ENCODE assay signal across 12 cellular contexts in genomic region chr13:41064493-41064892, GRCh38. TPM values are rescaled to one million over a fixed set of nuclear protein-coding genes. Genes with fewer than 3 reads are reported as not detected.
DNase-seq lines count a peak whose midpoint lies in the region; ATAC-seq, FAIRE-seq and TF ChIP-seq lines count a peak whose summit lies in the region.
"Had no signal": no experiment of that assay in that cellular context is flagged by ENCODE, and none has a peak within 500 bp of the region (broad histone marks: within the 10 kb centered on the region; RNA-seq: fewer than 3 reads in every experiment).

No MANE protein-coding gene starts in this region.

- no TSS peak for BruUV-seq in Caco-2 (replicated peaks; lab: Mats Ljungman, UMichigan)

- H3K27me3 Mint-ChIP-seq in Caco-2 (ENCODE audit: insufficient read depth, unreplicated experiment) = no peaks in the 10 kb centered on the region
- H3K27me3 Mint-ChIP-seq: activated CD4-positive, alpha-beta T cell treated with anti-CD3 and anti-CD28 coated beads for 36 hours; activated naive CD8-positive, alpha-beta T cell treated with anti-CD3 and anti-CD28 coated beads, Interleukin-2, amount 10 ng/mL, durations not matched to agents 7 days and 5 days had no signal

- H3K4me3 ChIP-seq in Caco-2 (ENCODE audit: low read depth, low read length) (no peak overlapping the region), RWPE2 (ENCODE audit: severe bottlenecking) (no peak overlapping the region), esophagus squamous epithelium (no peak overlapping the region), psoas muscle (peak overlapping the region; percentile 88)

- H3K36me3 ChIP-seq in Caco-2 (ENCODE audit: control insufficient read depth, insufficient read depth, low read length) (peaks cover 5% of the 10 kb centered on the region; the same call in 1 of the 2 replicates), RWPE2 (ENCODE audit: low read depth) (peaks cover 68% of the 10 kb centered on the region), esophagus squamous epithelium (peaks cover 0 to 50% (median 19%) of the 10 kb centered on the region in 3 donors), psoas muscle (ENCODE audit: insufficient read depth in 1 of 2, low read depth in 1 of 2) (peaks cover 2 to 57% of the 10 kb centered on the region in 2 donors)

- FAIRE-seq in GM12891 (lab: Jason Lieb, UNC) = no peak

- ATAC-seq in RWPE2 (ENCODE audit: low read depth) = no peak
- ATAC-seq in psoas muscle = no peak
- no peak for ATAC-seq in HG03095 (IDR thresholded peaks at IDR 0.05; ENCODE audit: unreplicated experiment)
- ATAC-seq: activated CD4-positive, alpha-beta T cell treated with anti-CD3 and anti-CD28 coated beads for 36 hours had no signal

- 44 to 50% methylated on average over 2 of the region's 2 CpGs for WGBS in esophagus squamous epithelium, 2 donors
- 46 to 53% (median 49%) methylated on average over 2 of the region's 2 CpGs for WGBS in psoas muscle, 3 donors

- CTCF ChIA-PET in Caco-2 (lab: Charles Lee) = interaction anchor here (0.6 kb wide), 1 partner anchor 11 kb away, joined by 3 read pairs; no protein-coding TSS in a partner anchor

- TF ChIP-seq CTCF in Caco-2 (IDR thresholded peaks at IDR 0.05; ENCODE audit: insufficient read depth in 1 of 2, low read depth in 1 of 2, low read length in 1 of 2, severe bottlenecking in 1 of 2, unreplicated experiment in 1 of 2) (no peak), RWPE2 (IDR thresholded peaks at IDR 0.05; ENCODE audit: poor library complexity, severe bottlenecking) (no peak), esophagus squamous epithelium (IDR thresholded peaks at IDR 0.05) (no peak), psoas muscle (IDR thresholded peaks at IDR 0.05) (no peak)

- TF ChIP-seq POLR2A in esophagus squamous epithelium (IDR thresholded peaks at IDR 0.05) (no peak), GM12891 (IDR thresholded peaks at IDR 0.05; ENCODE audit: low read depth, low read length) (no peak)

- H3K9me3 Mint-ChIP-seq in Caco-2 (ENCODE audit: unreplicated experiment) = no peaks in the 10 kb centered on the region
- H3K9me3 Mint-ChIP-seq: activated naive CD8-positive, alpha-beta T cell treated with anti-CD3 and anti-CD28 coated beads, Interleukin-2, amount 10 ng/mL, durations not matched to agents 7 days and 5 days had no signal

- peaks cover 32% of the 10 kb centered on the region for H3K4me1 ChIP-seq in Caco-2
- peaks cover 22% of the 10 kb centered on the region for H3K4me1 ChIP-seq in RWPE2 (ENCODE audit: insufficient read depth, poor library complexity, severe bottlenecking)
- H3K4me1 ChIP-seq in esophagus squamous epithelium = peaks cover 11 to 39% (median 16%) of the 10 kb centered on the region in 3 donors
- H3K4me1 ChIP-seq in psoas muscle = peaks cover 37% of the 10 kb centered on the region

- H3K36me3 Mint-ChIP-seq in Caco-2 (ENCODE audit: insufficient read depth, unreplicated experiment) = peaks cover 56% of the 10 kb centered on the region

- H3K27me3 ChIP-seq in Caco-2 (replicated peaks; ENCODE audit: control insufficient read depth, insufficient read depth, low read length) = no peaks in the 10 kb centered on the region
- H3K27me3 ChIP-seq in RWPE2 (ENCODE audit: insufficient read depth, poor library complexity, severe bottlenecking) = no peaks in the 10 kb centered on the region
- H3K27me3 ChIP-seq in esophagus squamous epithelium = no peaks in the 10 kb centered on the region
- H3K27me3 ChIP-seq in psoas muscle (ENCODE audit: insufficient read depth in 3 of 3, low read length in 2 of 3) = no peaks in the 10 kb centered on the region

- peak overlapping the region; percentile 35 for H3K4me3 Mint-ChIP-seq in Caco-2 (ENCODE audit: unreplicated experiment)
- H3K4me3 Mint-ChIP-seq: activated CD4-positive, alpha-beta T cell treated with anti-CD3 and anti-CD28 coated beads for 36 hours; activated naive CD8-positive, alpha-beta T cell treated with anti-CD3 and anti-CD28 coated beads, Interleukin-2, amount 10 ng/mL, durations not matched to agents 7 days and 5 days had no signal

- H3K4me1 Mint-ChIP-seq in Caco-2 (ENCODE audit: low read depth, unreplicated experiment) = peaks cover 22% of the 10 kb centered on the region

- intact Hi-C loops in Caco-2 (cut with micrococcal nuclease; ENCODE audit: unreplicated experiment) (no loop called here), esophagus squamous epithelium (cut with DNase I) (no loop called here), psoas muscle (cut with DNase I) (loop anchor here (5.0 to 10.0 kb wide), 4 partner anchors 68 to 290 kb away; partner anchors contain the start of genes KBTBD6 (in 2 of the 2), KBTBD7 (in 1 of the 2) and MRPS31 (in 1 of the 2))

- H3K27ac Mint-ChIP-seq in Caco-2 (ENCODE audit: unreplicated experiment) = no peak overlapping the region
- H3K27ac Mint-ChIP-seq: activated CD4-positive, alpha-beta T cell treated with anti-CD3 and anti-CD28 coated beads for 36 hours; activated naive CD8-positive, alpha-beta T cell treated with anti-CD3 and anti-CD28 coated beads, Interleukin-2, amount 10 ng/mL, durations not matched to agents 7 days and 5 days had no signal

- POLR2A ChIA-PET in Caco-2 (lab: Charles Lee) = no interaction called here

- H3K9me3 ChIP-seq in Caco-2 = no peaks in the 10 kb centered on the region
- H3K9me3 ChIP-seq in RWPE2 (ENCODE audit: severe bottlenecking) = no peaks in the 10 kb centered on the region
- H3K9me3 ChIP-seq in esophagus squamous epithelium = no peaks in the 10 kb centered on the region
- no peaks in the 10 kb centered on the region for H3K9me3 ChIP-seq in psoas muscle

- DNase-seq in Caco-2 (no peak), RWPE2 (ENCODE audit: low spot score) (no peak), esophagus squamous epithelium (lab: John Stamatoyannopoulos, UW) (no peak), psoas muscle (no peak), GDM1 (lab: John Stamatoyannopoulos, UW) (no peak), GM12891 (ENCODE audit: insufficient read length, low spot score) (no peak), NCI-H345 (lab: John Stamatoyannopoulos, UW) (no peak)
- DNase-seq: activated CD4-positive, alpha-beta T cell treated with anti-CD3 and anti-CD28 coated beads for 36 hours; activated naive CD8-positive, alpha-beta T cell treated with anti-CD3 and anti-CD28 coated beads, Interleukin-2, amount 10 ng/mL, durations not matched to agents 7 days and 5 days; COR-L47; Right ventricle myocardium superior had no signal

- H3K27ac ChIP-seq in RWPE2 (ENCODE audit: poor library complexity, severe bottlenecking) = peak overlapping the region; percentile 2
- H3K27ac ChIP-seq in esophagus squamous epithelium = peak overlapping the region in 3 of 4 donors; percentile 45 to 98 (median 96)
- peak overlapping the region; percentile 98 for H3K27ac ChIP-seq in psoas muscle

TF ChIP-seq in GM12891, 5 proteins besides CTCF, POLR2A, EP300 and RAD21:
- TF ChIP-seq POLR2AphosphoS5 (IDR thresholded peaks at IDR 0.05; ENCODE audit: low read depth, low read length) (no peak), PAX5 (IDR thresholded peaks at IDR 0.05; ENCODE audit: insufficient read depth, low read length, severe bottlenecking) (no peak), SPI1 (IDR thresholded peaks at IDR 0.05; ENCODE audit: low read depth, low read length) (no peak), TAF1 (IDR thresholded peaks at IDR 0.05; ENCODE audit: low read depth, low read length) (no peak), POU2F2 (IDR thresholded peaks at IDR 0.05; ENCODE audit: low read depth, low read length) (no peak)

RNA-seq across cellular contexts. Expression of gene WBP4, which starts 3.2 kb away (rescaled TPM):
- total RNA-seq in Caco-2 (2022) (12.9 and 13.6 TPM in 2 replicates), esophagus squamous epithelium (10 to 100 TPM in 1 of 4 donors, 1 to 10 TPM in 3; 6.1 to 12.6 (median 7.1) TPM), psoas muscle (10 to 100 TPM; 18.8 to 24.9 (median 21.6) TPM)
- 10 to 100 TPM; 18.1 to 37.0 (median 22.2) TPM for polyA plus RNA-seq in psoas muscle
- 12.1 TPM for polyA plus RNA-seq in GM12891 (2012; ENCODE audit: low read depth, missing spikeins)

RNA-seq across cellular contexts. Expression of gene ELF1, which starts 45.4 kb away (rescaled TPM):
- total RNA-seq in Caco-2 (2022) (108 and 116 TPM in 2 replicates), esophagus squamous epithelium (10 to 100 TPM; 61.9 to 84.5 (median 71.5) TPM), psoas muscle (10 to 100 TPM; 20.5 to 25.9 (median 22.6) TPM)
- 10 to 100 TPM in 2 of 3 donors, 1 to 10 TPM in 1; 7.3 to 28.6 (median 13.0) TPM for polyA plus RNA-seq in psoas muscle
- 30.2 TPM for polyA plus RNA-seq in GM12891 (2012; ENCODE audit: low read depth, missing spikeins)

Comparison
In these comparisons a context has a peak if more than half of its experiments do, and no peak if none do; other contexts are left out.
1. H3K27ac ChIP-seq: peak in every context shown above with its lines; median percentile 98 in psoas muscle; 96 in esophagus squamous epithelium; 2 in RWPE2.
2. intact Hi-C loops: an anchor here in psoas muscle (5.0 to 10.0 kb wide); none called in Caco-2 and esophagus squamous epithelium.